1 cellular context compared by ENCODE assay signal in genomic region chr13:42567772-42568428, GRCh38.
TF ChIP-seq lines count a peak whose summit lies in the region.

No MANE protein-coding gene starts in this region.

TF ChIP-seq in WTC11, 78 proteins besides CTCF, POLR2A, EP300 and RAD21 (continued from another document):
- no peak for TF ChIP-seq ATF2 (CRISPR knock-in tag; IDR thresholded peaks at IDR 0.05; ENCODE audit: borderline replicate concordance, low read depth)
- TF ChIP-seq ARID4B (CRISPR knock-in tag; IDR thresholded peaks at IDR 0.05; ENCODE audit: borderline replicate concordance): no peak
- TF ChIP-seq, protein P1, sequence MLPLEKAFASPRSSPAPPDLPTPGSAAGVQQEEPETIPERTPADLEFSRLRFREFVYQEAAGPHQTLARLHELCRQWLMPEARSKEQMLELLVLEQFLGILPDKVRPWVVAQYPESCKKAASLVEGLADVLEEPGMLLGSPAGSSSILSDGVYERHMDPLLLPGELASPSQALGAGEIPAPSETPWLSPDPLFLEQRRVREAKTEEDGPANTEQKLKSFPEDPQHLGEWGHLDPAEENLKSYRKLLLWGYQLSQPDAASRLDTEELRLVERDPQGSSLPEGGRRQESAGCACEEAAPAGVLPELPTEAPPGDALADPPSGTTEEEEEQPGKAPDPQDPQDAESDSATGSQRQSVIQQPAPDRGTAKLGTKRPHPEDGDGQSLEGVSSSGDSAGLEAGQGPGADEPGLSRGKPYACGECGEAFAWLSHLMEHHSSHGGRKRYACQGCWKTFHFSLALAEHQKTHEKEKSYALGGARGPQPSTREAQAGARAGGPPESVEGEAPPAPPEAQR (CRISPR knock-in tag; IDR thresholded peaks at IDR 0.05): no peak
- TF ChIP-seq ATF6 (CRISPR knock-in tag; IDR thresholded peaks at IDR 0.05): no peak
- TF ChIP-seq ZNF423 (CRISPR knock-in tag; IDR thresholded peaks at IDR 0.05): no peak
- no peak for TF ChIP-seq NR2C2 (CRISPR knock-in tag; IDR thresholded peaks at IDR 0.05)
